ENCODE assay signal across 8 cellular contexts in the genomic region with DNA sequence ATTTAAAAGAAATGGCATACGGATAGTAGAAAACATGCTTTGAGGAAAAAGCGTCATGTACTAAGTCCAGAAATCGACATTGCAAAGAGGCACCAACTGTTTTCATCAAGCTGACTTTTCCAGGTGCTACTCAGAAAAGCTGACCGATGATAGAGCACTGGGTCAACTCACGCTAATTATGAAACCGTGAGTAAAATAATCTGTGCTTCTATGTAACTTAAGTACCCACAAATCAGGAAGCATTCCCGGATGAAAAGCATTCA. TPM values are rescaled to one million over a fixed set of nuclear protein-coding genes. Genes with fewer than 3 reads are reported as not detected.
DNase-seq lines count a peak whose midpoint lies in the region; ATAC-seq and TF ChIP-seq lines count a peak whose summit lies in the region.

No MANE protein-coding gene starts in this region.

- no peak for TF ChIP-seq CTCF in CD4-positive, alpha-beta T cell (IDR thresholded peaks at IDR 0.05)
- TF ChIP-seq CTCF in brain microvascular endothelial cell (IDR thresholded peaks at IDR 0.05; ENCODE audit: low read depth, low read length, missing control alignments), result no peak
- TF ChIP-seq CTCF in lung (IDR thresholded peaks at IDR 0.05; ENCODE audit: control extremely low read depth, extremely low read depth), result no peak

- in situ Hi-C loops in brain microvascular endothelial cell (cut with HindIII; ENCODE audit: low pct_ligation_motif_present, low sequenced_read_pairs), result no loop called here

- intact Hi-C loops in CD4-positive, alpha-beta T cell (cut with DNase I, micrococcal nuclease), result loop anchor here (1.0 to 5.0 kb wide), 4 partner anchors 46 to 407 kb away; partner anchors contain the start of genes DUSP19 (in 2 of the 2), DNAJC10 (in 1 of the 2) and NCKAP1 (in 1 of the 2)

- no peaks in the 10 kb centered on the region for H3K9me3 Mint-ChIP-seq in CD4-positive, alpha-beta T cell

- peak overlapping the region; percentile 88 for H3K4me3 ChIP-seq in brain microvascular endothelial cell (ENCODE audit: low read depth, low read length)
- peak overlapping the region; percentile 21 for H3K4me3 ChIP-seq in lung

- CTCF ChIA-PET in CD4-positive, alpha-beta T cell (lab: Charles Lee), result no interaction called here

- no peak for DNase-seq in CD4-positive, alpha-beta T cell
- DNase-seq in brain microvascular endothelial cell, result no peak
- DNase-seq in lung (ENCODE audit: low spot score), result no peak
- no peak for DNase-seq in medulla oblongata (ENCODE audit: extremely low spot score)
- no peak for DNase-seq in SK-N-DZ (ENCODE audit: low spot score)
- no peak for DNase-seq in effector CD4-positive, alpha-beta T cell

- peak; percentile 18 for ATAC-seq in CD4-positive, alpha-beta T cell (ENCODE audit: poor library complexity)
- ATAC-seq in GM19452 (IDR thresholded peaks at IDR 0.05; ENCODE audit: unreplicated experiment), result peak; percentile 42
- peak; percentile 27 for ATAC-seq in HG03460 (IDR thresholded peaks at IDR 0.05; ENCODE audit: unreplicated experiment)
- ATAC-seq in lung (ENCODE audit: insufficient read depth, low FRiP score), result no peak

- H3K9me3 ChIP-seq in CD4-positive, alpha-beta T cell (ENCODE audit: control insufficient read depth, low read length), result no peaks in the 10 kb centered on the region
- peaks cover 0 to 2% of the 10 kb centered on the region in 2 donors for H3K9me3 ChIP-seq in lung (ENCODE audit: control insufficient read depth in 2 of 2, insufficient read depth in 1 of 2, low read length in 1 of 2)

- POLR2A ChIA-PET in CD4-positive, alpha-beta T cell (lab: Charles Lee), result interaction anchor here (1.4 to 3.4 kb wide), 3 partner anchors 8 to 408 kb away, joined by 4 to 21 read pairs (median 8); partner anchors contain the start of genes DNAJC10 and DUSP19

- H3K36me3 ChIP-seq in brain microvascular endothelial cell (replicated peaks) (no peaks in the 10 kb centered on the region), lung (ENCODE audit: control insufficient read depth in 2 of 2, insufficient read depth in 2 of 2, low read length in 2 of 2) (no peaks in the 10 kb centered on the region)

- H3K27ac Mint-ChIP-seq in CD4-positive, alpha-beta T cell, result peak overlapping the region; percentile 99

- peaks cover 15% of the 10 kb centered on the region for H3K27me3 Mint-ChIP-seq in CD4-positive, alpha-beta T cell

- H3K4me3 Mint-ChIP-seq in CD4-positive, alpha-beta T cell, result peak overlapping the region; percentile 96

- peaks cover 43% of the 10 kb centered on the region for H3K4me1 Mint-ChIP-seq in CD4-positive, alpha-beta T cell (ENCODE audit: low read depth)

- no peaks in the 10 kb centered on the region for H3K27me3 ChIP-seq in CD4-positive, alpha-beta T cell (ENCODE audit: control insufficient read depth, insufficient read depth, low read length)
- H3K27me3 ChIP-seq in brain microvascular endothelial cell (replicated peaks) (no peaks in the 10 kb centered on the region), lung (ENCODE audit: control insufficient read depth, insufficient read depth) (no peaks in the 10 kb centered on the region)

- H3K4me1 ChIP-seq in lung (ENCODE audit: control insufficient read depth in 2 of 2, insufficient read depth in 2 of 2, low read length in 2 of 2), result peaks cover 0 to 6% of the 10 kb centered on the region in 2 donors

- H3K36me3 Mint-ChIP-seq in CD4-positive, alpha-beta T cell (ENCODE audit: low read depth), result peaks cover 28% of the 10 kb centered on the region

- H3K27ac ChIP-seq in CD4-positive, alpha-beta T cell (ENCODE audit: low read depth, low read length), result peak overlapping the region; percentile 76
- H3K27ac ChIP-seq in brain microvascular endothelial cell (peak overlapping the region; percentile 79), lung (ENCODE audit: low read depth in 1 of 2, low read length in 1 of 2) (peak overlapping the region; percentile 70 to 97)

- WGBS in lung, 2 donors, result 0 to 1% methylated on average over 7 of the region's 7 CpGs

RNA-seq across cellular contexts. Expression of gene NUP35, which starts 0.4 kb away (rescaled TPM):
- 10 to 100 TPM; 12.5 to 13.1 TPM for total RNA-seq in CD4-positive, alpha-beta T cell
- 10 to 100 TPM; 14.5 to 28.0 TPM for total RNA-seq in lung
- 10 to 100 TPM in 1 of 2 donors, 1 to 10 TPM in 1; 9.5 to 10.2 TPM for polyA plus RNA-seq in lung
- 40.4 and 48.5 TPM in 2 replicates for polyA plus RNA-seq in SK-N-DZ (2014; cell fraction: cytosol; rRNA removed)
- polyA plus RNA-seq in SK-N-DZ (2014; cell fraction: nucleus; rRNA removed), result 26.2 and 32.2 TPM in 2 replicates

RNA-seq across cellular contexts. Expression of gene DUSP19, which starts 45.3 kb away (rescaled TPM):
- under 1 TPM; 0.14 to 0.50 TPM for total RNA-seq in CD4-positive, alpha-beta T cell
- 1 to 10 TPM; 4.8 to 8.8 TPM for total RNA-seq in lung
- polyA plus RNA-seq in lung, result 1 to 10 TPM in 1 of 2 donors, under 1 TPM in 1; 0.70 to 1.0 TPM
- polyA plus RNA-seq in SK-N-DZ (2014; cell fraction: cytosol; rRNA removed), result 3.9 and 6.1 TPM in 2 replicates
- polyA plus RNA-seq in SK-N-DZ (2014; cell fraction: nucleus; rRNA removed), result 0.83 and 2.5 TPM in 2 replicates
